8 cellular contexts compared by ENCODE assay signal in the genomic region with DNA sequence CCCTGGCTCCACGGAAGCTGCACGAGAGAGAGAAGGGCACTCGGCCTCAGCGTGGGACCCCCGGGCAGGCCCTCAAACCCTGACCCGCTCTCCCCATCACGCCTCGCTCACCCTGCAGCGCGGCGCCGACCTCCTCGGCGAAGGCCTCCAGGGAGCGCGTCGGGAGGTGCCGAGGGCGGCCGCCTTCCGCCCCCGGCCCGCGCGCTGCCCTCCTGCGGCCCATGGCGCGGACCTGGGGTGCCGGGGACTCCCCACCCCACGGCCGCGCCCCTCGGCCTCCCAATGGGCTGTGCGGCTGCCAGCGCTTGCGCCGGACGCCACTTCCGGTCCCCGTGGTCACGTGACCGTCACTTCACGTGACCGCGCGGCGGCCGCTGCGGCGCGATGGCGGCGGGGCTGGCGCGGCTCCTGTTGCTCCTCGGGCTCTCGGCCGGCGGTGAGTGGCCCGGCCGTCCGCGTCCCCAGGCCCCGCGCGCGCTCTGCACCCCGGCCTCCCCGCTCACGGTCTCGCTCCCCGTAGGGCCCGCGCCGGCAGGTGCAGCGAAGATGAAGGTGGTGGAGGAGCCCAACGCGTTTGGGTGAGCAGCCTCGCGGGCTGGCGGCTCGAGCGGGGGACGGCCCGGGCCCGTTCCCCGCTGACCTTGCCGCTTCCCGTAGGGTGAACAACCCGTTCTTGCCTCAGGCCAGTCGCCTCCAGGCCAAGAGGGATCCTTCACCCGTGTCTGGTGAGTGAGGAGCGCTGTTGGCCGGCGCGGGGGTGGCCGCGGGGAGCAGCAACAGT. TPM values are rescaled to one million over a fixed set of nuclear protein-coding genes. Genes with fewer than 3 reads are reported as not detected.
DNase-seq lines count a peak whose midpoint lies in the region; ATAC-seq and TF ChIP-seq lines count a peak whose summit lies in the region.

TSS of gene GNPTG (plus strand) at position 350 of the 781 bp plus-strand sequence. CDS start at position 385, 35 bp downstream.
TSS of gene TSR3 (minus strand) at position 297 of the 781 bp plus-strand sequence. CDS start at position 223, 74 bp downstream.

- H3K9ac ChIP-seq in parathyroid adenoma: peak within 1 kb of the TSS; percentile 46

- peak within 1 kb of the TSS; percentile 96 for H2AFZ ChIP-seq in parathyroid adenoma

- H3K27me3 ChIP-seq in parathyroid adenoma (ENCODE audit: control insufficient read depth, insufficient read depth, low read length) (no peaks in the 10 kb centered on the region), thyroid gland (no peaks in the 10 kb centered on the region)

- WGBS in thyroid gland, 2 donors: 0 to 1% methylated on average over 18 to 21 of the region's 98 CpGs

- peak; percentile 51 for ATAC-seq in GM21825 (IDR thresholded peaks at IDR 0.05; ENCODE audit: unreplicated experiment)
- peak; percentile 86 for ATAC-seq in Right ventricle myocardium superior (ENCODE audit: poor library complexity)

- H3K9me3 ChIP-seq in parathyroid adenoma (ENCODE audit: control insufficient read depth, low read length) (no peaks in the 10 kb centered on the region), thyroid gland (no peaks in the 10 kb centered on the region)

- peaks cover 46% of the 10 kb centered on the region for H3K79me2 ChIP-seq in parathyroid adenoma

- H3K4me2 ChIP-seq in parathyroid adenoma (ENCODE audit: low read length): peak within 1 kb of the TSS; percentile 93

- TF ChIP-seq CTCF in parathyroid adenoma (IDR thresholded peaks at IDR 0.05) (no peak), thyroid gland (IDR thresholded peaks at IDR 0.05) (peak in 1 of 6 experiments; percentile 31)

- intact Hi-C loops in Right ventricle myocardium superior (cut with DNase I) (no loop called here), thyroid gland (cut with DNase I) (loop anchor here (5.0 kb wide), 2 partner anchors 39 to 56 kb away; no protein-coding TSS in a partner anchor)

- DNase-seq in ELR (ENCODE audit: low read depth): peak; percentile 87
- peak; percentile 84 for DNase-seq in LHCN-M2 (ENCODE audit: low read depth)
- peak; percentile 77 for DNase-seq in SW480 (ENCODE audit: low spot score)
- peak; percentile 63 for DNase-seq in activated naive CD8-positive, alpha-beta T cell treated with anti-CD3 and anti-CD28 coated beads, Interleukin-2, amount 50 U/mL, for 16 hours (ENCODE audit: low read depth, low spot score)
- DNase-seq in Right ventricle myocardium superior: peak; percentile 93
- DNase-seq in thyroid gland: peak; percentile 76 to 81

- H3K36me3 ChIP-seq in parathyroid adenoma (ENCODE audit: control insufficient read depth, insufficient read depth, low read length) (no peaks in the 10 kb centered on the region), thyroid gland (peaks cover 12 to 16% of the 10 kb centered on the region in 2 donors)

- H3K27ac ChIP-seq in parathyroid adenoma (no peak within 1 kb of the TSS), thyroid gland (peak within 1 kb of the TSS in 2 of 3 donors; percentile 6 to 49)

- peak; percentile 3 to 69 for TF ChIP-seq POLR2A in thyroid gland (IDR thresholded peaks at IDR 0.05)

- H3K4me1 ChIP-seq in parathyroid adenoma (peaks cover 12% of the 10 kb centered on the region), thyroid gland (peaks cover 18 to 23% of the 10 kb centered on the region in 2 donors)

- H3K4me3 ChIP-seq in parathyroid adenoma (ENCODE audit: low read depth, low read length) (peak within 1 kb of the TSS; percentile 74), thyroid gland (replicated peaks in 1 of 3) (peak within 1 kb of the TSS; percentile 43 to 97 (median 95))

RNA-seq across cellular contexts. Expression of gene GNPTG, which starts in this region (rescaled TPM):
- total RNA-seq in LHCN-M2 (2014; rRNA removed) (46.4 and 54.4 TPM in 2 replicates), Right ventricle myocardium superior (30.3 TPM), thyroid gland (100 to 1,000 TPM in 1 of 4 donors, 10 to 100 TPM in 3; 53.6 to 121 (median 70.0) TPM)
- 45.1 TPM for polyA plus RNA-seq in LHCN-M2 (2012)

RNA-seq across cellular contexts. Expression of gene TSR3, which starts in this region (rescaled TPM):
- total RNA-seq in LHCN-M2 (2014; rRNA removed): 114 and 124 TPM in 2 replicates
- 106 TPM for polyA plus RNA-seq in LHCN-M2 (2012)
- 52.6 TPM for total RNA-seq in Right ventricle myocardium superior
- 100 to 1,000 TPM in 2 of 4 donors, 10 to 100 TPM in 2; 84.1 to 107 (median 96.7) TPM for total RNA-seq in thyroid gland
